Comparison of ENCODE assay signal across 9 cellular contexts in the genomic region with DNA sequence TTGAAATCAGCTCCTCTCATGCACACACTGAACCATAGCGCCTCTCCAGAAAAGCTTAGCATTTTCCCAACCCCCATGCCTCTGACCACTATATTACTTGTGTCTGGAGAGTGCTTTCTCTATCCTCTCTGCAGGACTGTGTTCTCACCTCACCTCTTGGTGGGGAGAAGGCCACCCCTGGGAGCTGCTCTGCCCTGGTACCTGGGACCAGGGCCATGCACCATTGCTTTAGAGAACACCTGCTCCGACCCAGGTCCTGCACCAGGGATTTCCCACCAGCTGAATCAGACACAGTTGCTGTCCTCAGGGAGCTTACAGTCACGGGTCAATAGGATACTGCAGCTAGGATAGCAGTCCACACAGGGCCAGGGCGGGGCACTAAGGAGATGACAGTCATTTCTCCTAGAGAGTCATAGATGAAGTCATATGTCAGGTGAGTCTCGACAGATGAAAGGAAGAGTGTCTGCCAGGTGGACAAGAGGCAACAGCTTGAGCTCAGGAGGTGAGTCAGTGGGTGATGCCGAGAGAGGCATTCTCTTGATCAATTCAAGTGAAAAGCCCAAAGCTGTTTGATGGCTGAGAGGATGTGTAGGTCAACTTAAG. TPM values are rescaled to one million over a fixed set of nuclear protein-coding genes. Genes with fewer than 3 reads are reported as not detected.
A peak's percentile ranks its signal among the peaks of the same experiment; 100 is the strongest.
DNase-seq lines count a peak whose midpoint lies in the region; ATAC-seq, FAIRE-seq and TF ChIP-seq lines count a peak whose summit lies in the region.
"Had no signal": no experiment of that assay in that cellular context is flagged by ENCODE, and none has a peak within 500 bp of the region (broad histone marks: within the 10 kb centered on the region; RNA-seq: fewer than 3 reads in every experiment).

No MANE protein-coding gene starts in this region.

- POLR2A ChIA-PET in CD8-positive, alpha-beta T cell (lab: Charles Lee) = interaction anchor here (0.7 kb wide), 1 partner anchor 251 kb away, joined by 3 read pairs; no protein-coding TSS in a partner anchor

- H3K27ac Mint-ChIP-seq in CD8-positive, alpha-beta T cell = peak overlapping the region; percentile 46
- peak overlapping the region; percentile 80 for H3K27ac Mint-ChIP-seq in activated CD4-positive, alpha-beta T cell treated with anti-CD3 and anti-CD28 coated beads, Interleukin-2, amount 10 ng/mL, durations not matched to agents 24 days and 14 days
- peak overlapping the region; percentile 26 to 82 (median 78) for H3K27ac Mint-ChIP-seq in immature natural killer cell

- no peak for FAIRE-seq in small intestine (lab: Jason Lieb, UNC)

- ATAC-seq in CD8-positive, alpha-beta T cell = no peak
- ATAC-seq in GM21381 (IDR thresholded peaks at IDR 0.05; ENCODE audit: unreplicated experiment) (peak; percentile 4), left ventricle myocardium superior (no peak), HG03159 (IDR thresholded peaks at IDR 0.05; ENCODE audit: unreplicated experiment) (no peak)

- no peak overlapping the region for H3K4me3 ChIP-seq in CD8-positive, alpha-beta T cell (ENCODE audit: low read depth, low read length)
- H3K4me3 ChIP-seq in small intestine (ENCODE audit: low read depth in 1 of 2, low read length in 2 of 2) = no peak overlapping the region

- H3K36me3 Mint-ChIP-seq in CD8-positive, alpha-beta T cell = peaks cover 8% of the 10 kb centered on the region
- H3K36me3 Mint-ChIP-seq in activated CD4-positive, alpha-beta T cell treated with anti-CD3 and anti-CD28 coated beads, Interleukin-2, amount 10 ng/mL, durations not matched to agents 24 days and 14 days (ENCODE audit: low read depth) = peaks cover 2% of the 10 kb centered on the region
- H3K36me3 Mint-ChIP-seq in immature natural killer cell = no peaks in the 10 kb centered on the region

- H3K36me3 ChIP-seq in CD8-positive, alpha-beta T cell (ENCODE audit: insufficient read depth, low read length) = no peaks in the 10 kb centered on the region
- no peaks in the 10 kb centered on the region for H3K36me3 ChIP-seq in small intestine (ENCODE audit: control insufficient read depth in 2 of 2, insufficient read depth in 2 of 2, low read length in 2 of 2)
- H3K36me3 ChIP-seq: left lung had no signal

- intact Hi-C loops in CD8-positive, alpha-beta T cell (cut with DNase I, micrococcal nuclease) = loop anchor here (1.0 to 5.0 kb wide), 13 partner anchors 27 to 989 kb away; a partner anchor contains a TSS
- intact Hi-C loops in activated CD4-positive, alpha-beta T cell treated with anti-CD3 and anti-CD28 coated beads, Interleukin-2, amount 10 ng/mL, durations not matched to agents 24 days and 14 days (cut with micrococcal nuclease) = loop anchor here (1.0 to 5.0 kb wide), 6 partner anchors 27 to 234 kb away; a partner anchor contains a TSS
- intact Hi-C loops in left ventricle myocardium superior (cut with micrococcal nuclease) = loop anchor here (5.0 kb wide), 1 partner anchor 61 kb away; no protein-coding TSS in a partner anchor

- no peaks in the 10 kb centered on the region for H3K9me3 ChIP-seq in CD8-positive, alpha-beta T cell (ENCODE audit: low read length)
- no peaks in the 10 kb centered on the region for H3K9me3 ChIP-seq in small intestine (ENCODE audit: control insufficient read depth, low read depth)

- H3K4me1 Mint-ChIP-seq in CD8-positive, alpha-beta T cell (ENCODE audit: low read depth) = peaks cover 39% of the 10 kb centered on the region
- H3K4me1 Mint-ChIP-seq in activated CD4-positive, alpha-beta T cell treated with anti-CD3 and anti-CD28 coated beads, Interleukin-2, amount 10 ng/mL, durations not matched to agents 24 days and 14 days = peaks cover 20% of the 10 kb centered on the region
- H3K4me1 Mint-ChIP-seq in immature natural killer cell = peaks cover 14 to 32% of the 10 kb centered on the region in 2 donors

- H3K4me1 ChIP-seq in CD8-positive, alpha-beta T cell (ENCODE audit: insufficient read depth, low read length) = peaks cover 11% of the 10 kb centered on the region
- peaks cover 3 to 7% of the 10 kb centered on the region in 2 donors for H3K4me1 ChIP-seq in small intestine (ENCODE audit: control insufficient read depth in 2 of 2, insufficient read depth in 1 of 2, low read depth in 1 of 2, low read length in 1 of 2)

- DNase-seq in CD8-positive, alpha-beta T cell = peak in 1 of 7 experiments; percentile 13
- peak; percentile 67 for DNase-seq in activated CD4-positive, alpha-beta T cell treated with anti-CD3 and anti-CD28 coated beads, Interleukin-2, amount 10 ng/mL, durations not matched to agents 24 days and 14 days
- DNase-seq in immature natural killer cell (peak in 2 of 3 donors; percentile 3 to 5), left ventricle myocardium superior (no peak), small intestine (no peak), H4 (ENCODE audit: low spot score) (no peak)

- TF ChIP-seq CTCF in CD8-positive, alpha-beta T cell (IDR thresholded peaks at IDR 0.05) = no peak

- CTCF ChIA-PET in CD8-positive, alpha-beta T cell (lab: Charles Lee) = interaction anchor here (0.6 to 3.8 kb wide), 16 partner anchors 9 to 1343 kb away, joined by 3 to 73 read pairs (median 4); a partner anchor contains a TSS

- peaks cover 15% of the 10 kb centered on the region for H3K27me3 Mint-ChIP-seq in CD8-positive, alpha-beta T cell (ENCODE audit: low read depth)
- no peaks in the 10 kb centered on the region for H3K27me3 Mint-ChIP-seq in activated CD4-positive, alpha-beta T cell treated with anti-CD3 and anti-CD28 coated beads, Interleukin-2, amount 10 ng/mL, durations not matched to agents 24 days and 14 days
- peaks cover 4 to 8% (median 7%) of the 10 kb centered on the region in 3 donors for H3K27me3 Mint-ChIP-seq in immature natural killer cell (ENCODE audit: low read depth in 3 of 3)

- no peak overlapping the region for H3K27ac ChIP-seq in CD8-positive, alpha-beta T cell (ENCODE audit: low read depth, low read length)
- no peak overlapping the region for H3K27ac ChIP-seq in small intestine (ENCODE audit: low read depth in 1 of 2, low read length in 1 of 2)

- H3K27me3 ChIP-seq in CD8-positive, alpha-beta T cell (ENCODE audit: insufficient read depth, low read length) = no peaks in the 10 kb centered on the region
- no peaks in the 10 kb centered on the region for H3K27me3 ChIP-seq in small intestine (ENCODE audit: control insufficient read depth in 2 of 2, insufficient read depth in 2 of 2, low read length in 2 of 2)

- H3K9me3 Mint-ChIP-seq in CD8-positive, alpha-beta T cell = peaks cover 4% of the 10 kb centered on the region
- peaks cover 4% of the 10 kb centered on the region for H3K9me3 Mint-ChIP-seq in activated CD4-positive, alpha-beta T cell treated with anti-CD3 and anti-CD28 coated beads, Interleukin-2, amount 10 ng/mL, durations not matched to agents 24 days and 14 days
- H3K9me3 Mint-ChIP-seq in immature natural killer cell = peaks cover 0 to 5% (median 4%) of the 10 kb centered on the region in 6 donors

- H3K4me3 Mint-ChIP-seq in CD8-positive, alpha-beta T cell = peak overlapping the region; percentile 98
- peak overlapping the region; percentile 99 for H3K4me3 Mint-ChIP-seq in activated CD4-positive, alpha-beta T cell treated with anti-CD3 and anti-CD28 coated beads, Interleukin-2, amount 10 ng/mL, durations not matched to agents 24 days and 14 days
- H3K4me3 Mint-ChIP-seq in immature natural killer cell = peak overlapping the region; percentile 85 to 97 (median 92)

- 35 to 64% (median 45%) methylated on average over 6 of the region's 6 CpGs for WGBS in small intestine, 3 donors

RNA-seq across cellular contexts. Expression of a gene that starts 0.6 kb away (rescaled TPM):
- 10 to 100 TPM; 33.5 to 33.8 TPM for total RNA-seq in CD8-positive, alpha-beta T cell
- 12.0 and 15.1 TPM in 2 replicates for total RNA-seq in activated CD4-positive, alpha-beta T cell treated with anti-CD3 and anti-CD28 coated beads, Interleukin-2, amount 10 ng/mL, durations not matched to agents 24 days and 14 days
- polyA plus RNA-seq in immature natural killer cell (1 to 10 TPM in 2 of 3 donors, under 1 TPM in 1; 0.85 to 3.1 (median 1.3) TPM), small intestine (1 to 10 TPM; 3.8 to 9.8 (median 5.4) TPM)
- 24.7 TPM for total RNA-seq in left ventricle myocardium superior
- total RNA-seq in H4 (2014; rRNA removed; shearing (Covaris generic)) = 7.1 and 7.5 TPM in 2 replicates

Comparison
In these comparisons a context has a peak if more than half of its experiments do, and no peak if none do; other contexts are left out.
1. DNase-seq: peak in activated CD4-positive, alpha-beta T cell treated with anti-CD3 and anti-CD28 coated beads, Interleukin-2, amount 10 ng/mL, durations not matched to agents 24 days and 14 days (single experiment) and immature natural killer cell (2 of 3); none in left ventricle myocardium superior (single experiment), small intestine (single experiment) and H4 (single experiment).
2. Peak in every context shown above with its lines, with median percentiles within 50 percentile points of each other: H3K27ac Mint-ChIP-seq and H3K4me3 Mint-ChIP-seq.